30 cellular contexts compared by ENCODE assay signal in the genomic region with DNA sequence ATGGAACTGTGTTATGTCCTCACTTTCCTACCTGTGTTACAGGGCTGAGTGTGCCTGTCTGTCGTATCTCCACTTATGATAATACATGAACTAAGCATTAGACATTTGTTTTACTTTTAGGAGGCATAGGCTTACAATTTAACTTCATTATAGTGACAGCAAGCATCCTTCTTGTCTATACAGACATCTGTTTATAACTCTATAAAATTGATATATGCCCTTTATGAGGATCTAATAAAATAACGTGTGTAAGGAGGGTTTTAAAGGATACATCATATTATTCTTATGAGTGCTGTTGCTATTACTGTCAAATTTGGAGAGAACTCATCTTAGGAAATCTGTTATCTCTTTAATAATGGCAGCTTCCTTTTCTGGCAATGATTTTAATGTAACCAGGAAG. TPM values are rescaled to one million over a fixed set of nuclear protein-coding genes. Genes with fewer than 3 reads are reported as not detected.
"Had no signal": no experiment of that assay in that cellular context is flagged by ENCODE, and none has a peak within 500 bp of the region (broad histone marks: within the 10 kb centered on the region; RNA-seq: fewer than 3 reads in every experiment).

No MANE protein-coding gene starts in this region.

- FAIRE-seq: endometrium, frontal cortex had no signal

- ATAC-seq: activated CD4-positive, alpha-beta T cell treated with anti-CD3 and anti-CD28 coated beads for 36 hours; activated CD8-positive, alpha-beta T cell treated with anti-CD3 and anti-CD28 coated beads for 36 hours; activated naive CD8-positive, alpha-beta T cell treated with anti-CD3 and anti-CD28 coated beads, Interleukin-2, amount 50 U/mL, for 24 hours; activated T-cell treated with anti-CD3 and anti-CD28 coated beads, Interleukin-2, amount 50 U/mL, for 4 hours; activated T-helper 17 cell treated with anti-CD3 and anti-CD28 coated beads, Interleukin-2, amount 50 U/mL, for 72 hours; esophagus mucosa had no signal

- H3K9me3 ChIP-seq: adrenal gland, breast epithelium, colonic mucosa had no signal

- H3K36me3 ChIP-seq: adrenal gland, breast epithelium, cardiac muscle cell, colonic mucosa had no signal

- H3K27ac ChIP-seq: adrenal gland, breast epithelium, cardiac muscle cell, colonic mucosa had no signal

- H3K4me3 ChIP-seq: adrenal gland, breast epithelium, cardiac muscle cell, colonic mucosa had no signal

- H3K4me1 ChIP-seq: adrenal gland, breast epithelium, colonic mucosa had no signal

- DNase-seq: activated CD4-positive, alpha-beta T cell treated with anti-CD3 and anti-CD28 coated beads for 36 hours; activated CD4-positive, alpha-beta T cell treated with anti-CD3 and anti-CD28 coated beads, Interleukin-2, amount 10 ng/mL, durations not matched to agents 7 days and 5 days; activated CD4-positive, alpha-beta T cell treated with anti-CD3 and anti-CD28 coated beads, Interleukin-2, amount 50 U/mL, for 48 hours; activated CD4-positive, CD25-positive, alpha-beta regulatory T cell; activated CD4-positive, CD25-positive, alpha-beta regulatory T cell treated with anti-CD3 and anti-CD28 coated beads, Interleukin-2, amount 50 U/mL, for 72 hours; activated CD8-positive, alpha-beta memory T cell treated with anti-CD3 and anti-CD28 coated beads for 24 hours; activated CD8-positive, alpha-beta T cell treated with anti-CD3 and anti-CD28 coated beads for 36 hours; activated effector memory CD4-positive, alpha-beta T cell treated with Interleukin-2 at 50 U/mL for 16 hours; activated gamma-delta T cell treated with Interleukin-2 at 50 U/mL for 16 hours; activated naive CD4-positive, alpha-beta T cell treated with anti-CD3 and anti-CD28 coated beads for 36 hours; activated naive CD8-positive, alpha-beta T cell treated with anti-CD3 and anti-CD28 coated beads for 36 hours; activated naive CD8-positive, alpha-beta T cell treated with anti-CD3 and anti-CD28 coated beads, Interleukin-2, amount 50 U/mL, for 24 hours; activated T-cell treated with anti-CD3 and anti-CD28 coated beads, Interleukin-2, amount 50 U/mL, for 4 hours; adrenal gland; amygdala; aorta; central memory CD4-positive, alpha-beta T cell; cerebellar nuclear complex; colonic mucosa; effector CD8-positive, alpha-beta T cell; foreskin fibroblast; head of caudate nucleus; T-helper 2 cell had no signal

- H3K27me3 ChIP-seq: adrenal gland, breast epithelium, cardiac muscle cell, colonic mucosa had no signal

RNA-seq across cellular contexts. Expression of a gene that starts 22.3 kb away (rescaled TPM):
- total RNA-seq: activated CD4-positive, alpha-beta T cell treated with anti-CD3 and anti-CD28 coated beads, Interleukin-2, amount 10 ng/mL, durations not matched to agents 7 days and 5 days; activated CD8-positive, alpha-beta T cell treated with anti-CD3 and anti-CD28 coated beads for 36 hours; activated naive CD4-positive, alpha-beta T cell treated with anti-CD3 and anti-CD28 coated beads for 36 hours; activated naive CD8-positive, alpha-beta T cell treated with anti-CD3 and anti-CD28 coated beads for 36 hours; activated T-cell treated with anti-CD3 and anti-CD28 coated beads, Interleukin-2, amount 50 U/mL, for 4 hours; breast epithelium; cardiac muscle cell; epithelial cell of proximal tubule; esophagus mucosa had no signal
- polyA plus RNA-seq: aorta had no signal
